7 cellular contexts compared by ENCODE assay signal in genomic region chr2:27379383-27379839, GRCh38. TPM values are rescaled to one million over a fixed set of nuclear protein-coding genes. Genes with fewer than 3 reads are reported as not detected.
A peak's percentile ranks its signal among the peaks of the same experiment; 100 is the strongest.
DNase-seq lines count a peak whose midpoint lies in the region; ATAC-seq and TF ChIP-seq lines count a peak whose summit lies in the region.

No MANE protein-coding gene starts in this region.

- H3K4me3 ChIP-seq in HAP-1 (peak overlapping the region; percentile 48), fibroblast of the aortic adventitia (ENCODE audit: low read depth, low read length) (peak overlapping the region; percentile 88), skeletal muscle tissue (ENCODE audit: low read length in 3 of 3) (peak overlapping the region; percentile 84 to 88 (median 84))

- peak overlapping the region; percentile 79 for H3K27ac ChIP-seq in skeletal muscle tissue (ENCODE audit: low read depth, low read length)

- peak overlapping the region; percentile 92 for H3K27ac Mint-ChIP-seq in T-helper 17 cell

- peaks cover 23% of the 10 kb centered on the region for H3K4me1 Mint-ChIP-seq in T-helper 17 cell

- H3K27me3 Mint-ChIP-seq in T-helper 17 cell: no peaks in the 10 kb centered on the region

- no peak for ATAC-seq in T-helper 17 cell
- no peak for ATAC-seq in GM18520 (IDR thresholded peaks at IDR 0.05; ENCODE audit: unreplicated experiment)

- DNase-seq in HAP-1 (ENCODE audit: low spot score in 2 of 2) (peak in 1 of 2 experiments; percentile 19), T-helper 17 cell (no peak), fibroblast of the aortic adventitia (ENCODE audit: low read depth) (peak; percentile 25), NCI-H146 treated with DMSO at 0.1 percent for 48 hours (lab: John Stamatoyannopoulos, UW; ENCODE audit: unreplicated experiment) (no peak), nucleus accumbens (lab: John Stamatoyannopoulos, UW) (no peak)

- H3K27me3 ChIP-seq in HAP-1 (ENCODE audit: low read depth) (no peaks in the 10 kb centered on the region), skeletal muscle tissue (ENCODE audit: control insufficient read depth in 3 of 3, insufficient read depth in 3 of 3, low read length in 3 of 3) (no peaks in the 10 kb centered on the region)

- peaks cover 6% of the 10 kb centered on the region for H3K36me3 Mint-ChIP-seq in T-helper 17 cell (ENCODE audit: low read depth)

- H3K9me3 ChIP-seq in HAP-1 (no peaks in the 10 kb centered on the region), T-helper 17 cell (ENCODE audit: control insufficient read depth, low read length, poor library complexity, severe bottlenecking) (no peaks in the 10 kb centered on the region), skeletal muscle tissue (ENCODE audit: control insufficient read depth in 3 of 3, low read length in 3 of 3) (no peaks in the 10 kb centered on the region)

- peak overlapping the region; percentile 91 to 94 (median 92) for H3K9ac ChIP-seq in skeletal muscle tissue (ENCODE audit: low read depth in 1 of 3, low read length in 3 of 3)

- TF ChIP-seq CTCF in fibroblast of the aortic adventitia (IDR thresholded peaks at IDR 0.05; ENCODE audit: insufficient read depth, low read length): no peak

- H3K4me1 ChIP-seq in HAP-1 (peaks cover 15% of the 10 kb centered on the region), skeletal muscle tissue (ENCODE audit: control insufficient read depth in 3 of 3, insufficient read depth in 3 of 3, low read length in 3 of 3) (peaks cover 19 to 27% (median 21%) of the 10 kb centered on the region in 3 donors)

- in situ Hi-C loops in HAP-1 (cut with MboI; ENCODE audit: low sequenced_read_pairs): no loop called here

- H3K4me3 Mint-ChIP-seq in T-helper 17 cell: peak overlapping the region; percentile 92

- H3K36me3 ChIP-seq in HAP-1 (replicated peaks) (peaks cover 78% of the 10 kb centered on the region), skeletal muscle tissue (ENCODE audit: control insufficient read depth in 3 of 3, insufficient read depth in 3 of 3, low read length in 3 of 3) (peaks cover 61 to 68% (median 64%) of the 10 kb centered on the region in 3 donors)

RNA-seq across cellular contexts. Expression of gene ZNF513, which starts 1.1 kb away (rescaled TPM):
- total RNA-seq in T-helper 17 cell (10 to 100 TPM; 22.4 to 24.6 TPM), fibroblast of the aortic adventitia (ENCODE audit: low replicate concordance) (7.3 and 19.2 TPM in 2 replicates), skeletal muscle tissue (7.3 TPM)

RNA-seq across cellular contexts. Expression of gene SNX17, which starts 9.0 kb away (rescaled TPM):
- total RNA-seq in T-helper 17 cell: 10 to 100 TPM; 75.7 to 80.3 TPM
- total RNA-seq in fibroblast of the aortic adventitia (ENCODE audit: low replicate concordance): 102 and 125 TPM in 2 replicates
- 81.9 TPM for total RNA-seq in skeletal muscle tissue

RNA-seq across cellular contexts. Expression of gene EIF2B4, which starts 9.3 kb away (rescaled TPM):
- 10 to 100 TPM; 29.8 to 33.2 TPM for total RNA-seq in T-helper 17 cell
- total RNA-seq in fibroblast of the aortic adventitia (ENCODE audit: low replicate concordance): 28.5 and 29.7 TPM in 2 replicates
- 18.3 TPM for total RNA-seq in skeletal muscle tissue

RNA-seq across cellular contexts. Expression of gene GTF3C2, which starts 22.8 kb away (rescaled TPM):
- 10 to 100 TPM; 52.2 to 70.2 TPM for total RNA-seq in T-helper 17 cell
- total RNA-seq in fibroblast of the aortic adventitia (ENCODE audit: low replicate concordance): 27.2 and 33.4 TPM in 2 replicates
- 24.0 TPM for total RNA-seq in skeletal muscle tissue

RNA-seq across cellular contexts. Expression of gene PPM1G, which starts 30.0 kb away (rescaled TPM):
- total RNA-seq in T-helper 17 cell: 10 to 100 TPM; 43.6 to 50.2 TPM
- total RNA-seq in fibroblast of the aortic adventitia (ENCODE audit: low replicate concordance): 62.2 and 146 TPM in 2 replicates
- 42.8 TPM for total RNA-seq in skeletal muscle tissue
